ENCODE assay signal across 1 cellular context in the genomic region with DNA sequence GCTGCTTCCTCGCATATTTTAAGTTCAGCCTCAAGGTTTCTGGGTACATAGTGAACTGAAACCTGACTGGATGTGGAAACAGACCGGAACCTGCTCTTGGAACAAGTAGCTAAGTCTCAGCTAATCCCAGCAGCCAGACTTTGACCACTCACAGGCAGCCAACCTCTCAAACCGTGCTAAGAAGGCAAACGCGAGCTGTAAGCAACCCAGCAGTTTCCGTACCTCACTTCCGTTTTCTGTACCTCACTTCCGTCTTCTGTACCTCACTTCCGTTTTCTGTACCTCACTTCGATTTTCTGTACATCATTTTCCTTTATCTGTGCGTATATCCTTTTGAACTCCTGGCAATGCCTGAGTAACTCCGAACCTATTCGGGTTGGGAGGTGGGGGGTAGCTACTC.
A peak's percentile ranks its signal among the peaks of the same experiment; 100 is the strongest.
TF ChIP-seq lines count a peak whose summit lies in the region.

No MANE protein-coding gene starts in this region.

TF ChIP-seq in GM12878, 131 proteins besides CTCF, POLR2A, EP300 and RAD21 (continued from another document):
- TF ChIP-seq, protein P1, sequence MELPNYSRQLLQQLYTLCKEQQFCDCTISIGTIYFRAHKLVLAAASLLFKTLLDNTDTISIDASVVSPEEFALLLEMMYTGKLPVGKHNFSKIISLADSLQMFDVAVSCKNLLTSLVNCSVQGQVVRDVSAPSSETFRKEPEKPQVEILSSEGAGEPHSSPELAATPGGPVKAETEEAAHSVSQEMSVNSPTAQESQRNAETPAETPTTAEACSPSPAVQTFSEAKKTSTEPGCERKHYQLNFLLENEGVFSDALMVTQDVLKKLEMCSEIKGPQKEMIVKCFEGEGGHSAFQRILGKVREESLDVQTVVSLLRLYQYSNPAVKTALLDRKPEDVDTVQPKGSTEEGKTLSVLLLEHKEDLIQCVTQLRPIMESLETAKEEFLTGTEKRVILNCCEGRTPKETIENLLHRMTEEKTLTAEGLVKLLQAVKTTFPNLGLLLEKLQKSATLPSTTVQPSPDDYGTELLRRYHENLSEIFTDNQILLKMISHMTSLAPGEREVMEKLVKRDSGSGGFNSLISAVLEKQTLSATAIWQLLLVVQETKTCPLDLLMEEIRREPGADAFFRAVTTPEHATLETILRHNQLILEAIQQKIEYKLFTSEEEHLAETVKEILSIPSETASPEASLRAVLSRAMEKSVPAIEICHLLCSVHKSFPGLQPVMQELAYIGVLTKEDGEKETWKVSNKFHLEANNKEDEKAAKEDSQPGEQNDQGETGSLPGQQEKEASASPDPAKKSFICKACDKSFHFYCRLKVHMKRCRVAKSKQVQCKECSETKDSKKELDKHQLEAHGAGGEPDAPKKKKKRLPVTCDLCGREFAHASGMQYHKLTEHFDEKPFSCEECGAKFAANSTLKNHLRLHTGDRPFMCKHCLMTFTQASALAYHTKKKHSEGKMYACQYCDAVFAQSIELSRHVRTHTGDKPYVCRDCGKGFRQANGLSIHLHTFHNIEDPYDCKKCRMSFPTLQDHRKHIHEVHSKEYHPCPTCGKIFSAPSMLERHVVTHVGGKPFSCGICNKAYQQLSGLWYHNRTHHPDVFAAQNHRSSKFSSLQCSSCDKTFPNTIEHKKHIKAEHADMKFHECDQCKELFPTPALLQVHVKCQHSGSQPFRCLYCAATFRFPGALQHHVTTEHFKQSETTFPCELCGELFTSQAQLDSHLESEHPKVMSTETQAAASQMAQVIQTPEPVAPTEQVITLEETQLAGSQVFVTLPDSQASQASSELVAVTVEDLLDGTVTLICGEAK (IDR thresholded peaks at IDR 0.05; ENCODE audit: borderline replicate concordance): peak; percentile 72
- TF ChIP-seq MXI1 (IDR thresholded peaks at IDR 0.05; ENCODE audit: low read depth, low read length) (no peak), SUPT20H (IDR thresholded peaks at IDR 0.05; ENCODE audit: borderline replicate concordance, control insufficient read depth, low read depth, low read length) (no peak), MYC (IDR thresholded peaks at IDR 0.05; ENCODE audit: insufficient read depth, insufficient read length, insufficient replicate concordance, low read length, severe bottlenecking) (no peak), POLR2AphosphoS5 (IDR thresholded peaks at IDR 0.05; ENCODE audit: low read length) (0 out of 2 replicates have a peak, but pooled peaks have one; percentile 27), YY1 (IDR thresholded peaks at IDR 0.05; ENCODE audit: low read depth, low read length) (no peak)
